16 cellular contexts compared by ENCODE assay signal in the genomic region with DNA sequence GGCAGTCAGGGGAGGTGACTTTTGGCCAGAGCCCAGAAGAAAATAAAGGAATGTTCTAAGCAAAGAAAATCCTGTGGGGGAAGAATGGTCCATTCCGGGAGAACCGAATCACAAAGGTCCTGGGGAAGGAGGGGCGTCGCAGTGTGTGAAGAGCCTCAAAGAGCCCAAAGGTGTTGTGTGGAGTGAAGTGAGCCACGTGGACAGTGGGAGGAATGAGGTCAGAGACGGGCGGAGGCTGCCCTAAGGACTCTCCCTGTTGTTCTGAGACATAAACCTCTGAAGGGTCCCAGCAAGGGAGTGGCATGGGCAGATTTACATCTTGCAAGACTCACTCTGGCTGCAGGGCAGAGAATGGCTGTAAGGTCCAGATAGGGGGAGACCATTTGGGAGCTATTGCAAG.
DNase-seq lines count a peak whose midpoint lies in the region; ATAC-seq and TF ChIP-seq lines count a peak whose summit lies in the region.
"Had no signal": no experiment of that assay in that cellular context is flagged by ENCODE, and none has a peak within 500 bp of the region (broad histone marks: within the 10 kb centered on the region; RNA-seq: fewer than 3 reads in every experiment).

No MANE protein-coding gene starts in this region.

- no peaks in the 10 kb centered on the region for H4K20me1 ChIP-seq in GM23338 (replicated peaks; ENCODE audit: insufficient read depth)

- H3K27ac Mint-ChIP-seq in GM23338, result 0 out of 2 replicates have a peak overlapping the region, but pooled peaks have one; percentile 47
- H3K27ac Mint-ChIP-seq in chondrocyte (ENCODE audit: unreplicated experiment), result no peak overlapping the region

- H3K4me1 ChIP-seq in GM23338 (ENCODE audit: insufficient read depth), result peaks cover 27% of the 10 kb centered on the region
- peaks cover 8% of the 10 kb centered on the region for H3K4me1 ChIP-seq in NT2/D1 (ENCODE audit: insufficient read depth, insufficient read length)

- H3F3A ChIP-seq in GM23338 (replicated peaks; ENCODE audit: low read depth), result no peaks in the 10 kb centered on the region

- H3K79me2 ChIP-seq in GM23338 (replicated peaks; ENCODE audit: insufficient read depth), result no peaks in the 10 kb centered on the region

- H3K4me2 ChIP-seq in GM23338, result no peak overlapping the region

- no peak overlapping the region for H3K4me3 ChIP-seq in GM23338
- H3K4me3 ChIP-seq in NT2/D1 (ENCODE audit: insufficient read length, low read depth), result no peak overlapping the region

- H3K4me3 Mint-ChIP-seq in GM23338 (no peak overlapping the region), chondrocyte (ENCODE audit: unreplicated experiment) (no peak overlapping the region)

- no peak overlapping the region for H3K9ac ChIP-seq in NT2/D1 (ENCODE audit: insufficient read length, low read depth)

- no peak for TF ChIP-seq CTCF in GM23338 (conservative IDR thresholded peaks at IDR 0.05; ENCODE audit: low read depth in 2 of 2)
- TF ChIP-seq CTCF in chondrocyte (IDR thresholded peaks at IDR 0.05), result no peak

- H3K9me3 Mint-ChIP-seq in GM23338 (no peaks in the 10 kb centered on the region), chondrocyte (ENCODE audit: low read depth) (no peaks in the 10 kb centered on the region)

- H3K36me3 Mint-ChIP-seq in GM23338 (ENCODE audit: low read depth), result no peaks in the 10 kb centered on the region
- H3K36me3 Mint-ChIP-seq in chondrocyte (ENCODE audit: low read depth), result no peaks in the 10 kb centered on the region

- H3K27ac ChIP-seq in GM23338 (ENCODE audit: low read depth), result no peak overlapping the region

- peak overlapping the region; percentile 72 for H2AFZ ChIP-seq in GM23338

- H3K27me3 Mint-ChIP-seq in GM23338 (ENCODE audit: insufficient read depth, low read depth, poor library complexity) (peaks cover 7% of the 10 kb centered on the region), chondrocyte (ENCODE audit: low read depth) (no peaks in the 10 kb centered on the region)

- H3K4me1 Mint-ChIP-seq in GM23338 (peaks cover 31% of the 10 kb centered on the region), chondrocyte (ENCODE audit: low read depth) (peaks cover 43% of the 10 kb centered on the region)

- H3K27me3 ChIP-seq in GM23338 (ENCODE audit: insufficient read depth) (no peaks in the 10 kb centered on the region), NT2/D1 (ENCODE audit: insufficient read depth, insufficient read length) (no peaks in the 10 kb centered on the region)

- intact Hi-C loops in sciatic nerve (cut with DNase I), result no loop called here

- DNase-seq in GM23338 (ENCODE audit: low spot score) (peak; percentile 41), NT2/D1 (ENCODE audit: low read depth, low spot score) (peak; percentile 28), islet precursor cell (peak; percentile 56), sciatic nerve (ENCODE audit: low spot score) (no peak), occipital lobe (lab: John Stamatoyannopoulos, UW) (no peak), chondrocyte (ENCODE audit: low spot score) (no peak)
- DNase-seq: ACHN, AML-193, COR-L47, GOT3, KG1, NCI-H2081, NCI-H510A, SIG-M5 had no signal

- H3K9me3 ChIP-seq in NT2/D1 (ENCODE audit: insufficient read depth, low read length), result no peaks in the 10 kb centered on the region

- peak; percentile 64 for ATAC-seq in GM23338
- ATAC-seq in sciatic nerve, result peak; percentile 27
- ATAC-seq in GM18907 (IDR thresholded peaks at IDR 0.05; ENCODE audit: unreplicated experiment), result no peak
- ATAC-seq: HepG2 had no signal

- H3K36me3 ChIP-seq in GM23338 (ENCODE audit: insufficient read depth) (no peaks in the 10 kb centered on the region), NT2/D1 (ENCODE audit: insufficient read depth, insufficient read length, low read length) (no peaks in the 10 kb centered on the region)

- no peaks in the 10 kb centered on the region for H3K9me2 ChIP-seq in GM23338 (ENCODE audit: insufficient read depth)

TF ChIP-seq in GM23338, 12 proteins besides CTCF, POLR2A, EP300 and RAD21 (continues in another document):
- TF ChIP-seq NANOG (IDR thresholded peaks at IDR 0.05; ENCODE audit: borderline replicate concordance), result no peak
- no peak for TF ChIP-seq EZH2 (IDR thresholded peaks at IDR 0.05; ENCODE audit: low read depth, unreplicated experiment)
- TF ChIP-seq ZNF114 (CRISPR knock-in tag; IDR thresholded peaks at IDR 0.05), result no peak
- TF ChIP-seq, protein P1, sequence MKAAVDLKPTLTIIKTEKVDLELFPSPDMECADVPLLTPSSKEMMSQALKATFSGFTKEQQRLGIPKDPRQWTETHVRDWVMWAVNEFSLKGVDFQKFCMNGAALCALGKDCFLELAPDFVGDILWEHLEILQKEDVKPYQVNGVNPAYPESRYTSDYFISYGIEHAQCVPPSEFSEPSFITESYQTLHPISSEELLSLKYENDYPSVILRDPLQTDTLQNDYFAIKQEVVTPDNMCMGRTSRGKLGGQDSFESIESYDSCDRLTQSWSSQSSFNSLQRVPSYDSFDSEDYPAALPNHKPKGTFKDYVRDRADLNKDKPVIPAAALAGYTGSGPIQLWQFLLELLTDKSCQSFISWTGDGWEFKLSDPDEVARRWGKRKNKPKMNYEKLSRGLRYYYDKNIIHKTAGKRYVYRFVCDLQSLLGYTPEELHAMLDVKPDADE (IDR thresholded peaks at IDR 0.05), result no peak
- no peak for TF ChIP-seq JUNB (IDR thresholded peaks at IDR 0.05; ENCODE audit: unreplicated experiment)
- TF ChIP-seq ZNF331 (CRISPR knock-in tag; IDR thresholded peaks at IDR 0.05; ENCODE audit: low read depth), result no peak
- no peak for TF ChIP-seq POLR2AphosphoS5 (IDR thresholded peaks at IDR 0.05; ENCODE audit: low read depth)
- no peak for TF ChIP-seq EZH2phosphoT487 (IDR thresholded peaks at IDR 0.05; ENCODE audit: unreplicated experiment)
- TF ChIP-seq STAT1 (IDR thresholded peaks at IDR 0.05; ENCODE audit: unreplicated experiment), result no peak
- no peak for TF ChIP-seq CREB1 (CRISPR knock-in tag; IDR thresholded peaks at IDR 0.05; ENCODE audit: low read depth)
- TF ChIP-seq, protein P2, sequence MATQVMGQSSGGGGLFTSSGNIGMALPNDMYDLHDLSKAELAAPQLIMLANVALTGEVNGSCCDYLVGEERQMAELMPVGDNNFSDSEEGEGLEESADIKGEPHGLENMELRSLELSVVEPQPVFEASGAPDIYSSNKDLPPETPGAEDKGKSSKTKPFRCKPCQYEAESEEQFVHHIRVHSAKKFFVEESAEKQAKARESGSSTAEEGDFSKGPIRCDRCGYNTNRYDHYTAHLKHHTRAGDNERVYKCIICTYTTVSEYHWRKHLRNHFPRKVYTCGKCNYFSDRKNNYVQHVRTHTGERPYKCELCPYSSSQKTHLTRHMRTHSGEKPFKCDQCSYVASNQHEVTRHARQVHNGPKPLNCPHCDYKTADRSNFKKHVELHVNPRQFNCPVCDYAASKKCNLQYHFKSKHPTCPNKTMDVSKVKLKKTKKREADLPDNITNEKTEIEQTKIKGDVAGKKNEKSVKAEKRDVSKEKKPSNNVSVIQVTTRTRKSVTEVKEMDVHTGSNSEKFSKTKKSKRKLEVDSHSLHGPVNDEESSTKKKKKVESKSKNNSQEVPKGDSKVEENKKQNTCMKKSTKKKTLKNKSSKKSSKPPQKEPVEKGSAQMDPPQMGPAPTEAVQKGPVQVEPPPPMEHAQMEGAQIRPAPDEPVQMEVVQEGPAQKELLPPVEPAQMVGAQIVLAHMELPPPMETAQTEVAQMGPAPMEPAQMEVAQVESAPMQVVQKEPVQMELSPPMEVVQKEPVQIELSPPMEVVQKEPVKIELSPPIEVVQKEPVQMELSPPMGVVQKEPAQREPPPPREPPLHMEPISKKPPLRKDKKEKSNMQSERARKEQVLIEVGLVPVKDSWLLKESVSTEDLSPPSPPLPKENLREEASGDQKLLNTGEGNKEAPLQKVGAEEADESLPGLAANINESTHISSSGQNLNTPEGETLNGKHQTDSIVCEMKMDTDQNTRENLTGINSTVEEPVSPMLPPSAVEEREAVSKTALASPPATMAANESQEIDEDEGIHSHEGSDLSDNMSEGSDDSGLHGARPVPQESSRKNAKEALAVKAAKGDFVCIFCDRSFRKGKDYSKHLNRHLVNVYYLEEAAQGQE (IDR thresholded peaks at IDR 0.05; ENCODE audit: unreplicated experiment), result no peak

Comparison
In these comparisons a context has a peak if more than half of its experiments do, and no peak if none do; other contexts are left out.
1. DNase-seq: peak in GM23338 (single experiment), NT2/D1 (single experiment) and islet precursor cell (single experiment); none in sciatic nerve (single experiment), occipital lobe (single experiment) and chondrocyte (single experiment).